Comparison of ENCODE assay signal across 1 cellular context in genomic region chr6:95577317-95578105, GRCh38.
TF ChIP-seq lines count a peak whose summit lies in the region.

Gene MANEA, plus strand, starts transcription at chr6:95577535. Its CDS starts 8,905 bp downstream, at chr6:95586440.

TF ChIP-seq in K562, 482 proteins besides CTCF, POLR2A, EP300 and RAD21 (continued from another document and continues in another):
- TF ChIP-seq RNF219 (CRISPR knock-in tag; IDR thresholded peaks at IDR 0.05) (no peak), GATAD2B (IDR thresholded peaks at IDR 0.05; ENCODE audit: borderline replicate concordance) (no peak), CBX1 (IDR thresholded peaks at IDR 0.05; ENCODE audit: low read depth) (0 out of 2 replicates have a peak, but pooled peaks have one; percentile 0), NFE2 (IDR thresholded peaks at IDR 0.05; ENCODE audit: low read depth) (no peak), BRF1 (IDR thresholded peaks at IDR 0.05; ENCODE audit: borderline replicate concordance, extremely low read depth, insufficient read length) (no peak), HSF4 (CRISPR knock-in tag; IDR thresholded peaks at IDR 0.05; ENCODE audit: borderline replicate concordance) (no peak), SIN3A (IDR thresholded peaks at IDR 0.05; ENCODE audit: borderline replicate concordance in 2 of 2, control insufficient read depth in 1 of 2, low read depth in 2 of 2, low read length in 2 of 2) (0 out of 4 replicates have a peak, but pooled peaks of 1 of the 2 experiments have one; percentile 19), ZFP36 (IDR thresholded peaks at IDR 0.05; ENCODE audit: low read depth, low read length, partially characterized antibody) (no peak), HDAC1 (IDR thresholded peaks at IDR 0.05) (no peak), CBFA2T3 (IDR thresholded peaks at IDR 0.05) (no peak), FOSL1 (tag; conservative IDR thresholded peaks at IDR 0.05) (no peak), CBFB (CRISPR knock-in tag; IDR thresholded peaks at IDR 0.05) (no peak), EP400 (IDR thresholded peaks at IDR 0.05) (peak; percentile 59; the same call in 1 of the 2 replicates), ZBTB11 (CRISPR knock-in tag; IDR thresholded peaks at IDR 0.05) (peak in 1 of 3 experiments; percentile 33; a peak in 1 of 6 replicates), PCBP2 (IDR thresholded peaks at IDR 0.05; ENCODE audit: low read depth, low read length, poor library complexity, severe bottlenecking) (no peak), GTF2E2 (tag; IDR thresholded peaks at IDR 0.05) (peak; percentile 88; the same call in 1 of the 2 replicates), BCL6 (CRISPR knock-in tag; IDR thresholded peaks at IDR 0.05) (no peak), TFAP4 (CRISPR knock-in tag; IDR thresholded peaks at IDR 0.05; ENCODE audit: borderline replicate concordance) (peak; percentile 44; the same call in 1 of the 2 replicates), NCOA6 (IDR thresholded peaks at IDR 0.05) (no peak), UBTF (IDR thresholded peaks at IDR 0.05; ENCODE audit: borderline replicate concordance in 1 of 2, low read depth in 2 of 2, low read length in 2 of 2) (peak in 1 of 2 experiments; percentile 48; a peak in 1 of 4 replicates), ZBTB5 (IDR thresholded peaks at IDR 0.05) (no peak), PRDM10 (IDR thresholded peaks at IDR 0.05; ENCODE audit: partially characterized antibody) (peak; percentile 17), CUX1 (CRISPR knock-in tag; IDR thresholded peaks at IDR 0.05) (no peak), FOS (IDR thresholded peaks at IDR 0.05; ENCODE audit: extremely low read depth, insufficient read length) (no peak), ZNF175 (CRISPR knock-in tag; IDR thresholded peaks at IDR 0.05; ENCODE audit: low read depth) (peak; percentile 61; the same call in 1 of the 2 replicates), HDAC8 (tag; IDR thresholded peaks at IDR 0.05) (0 out of 2 replicates have a peak, but pooled peaks have one; percentile 39), BCLAF1 (IDR thresholded peaks at IDR 0.05; ENCODE audit: borderline replicate concordance in 1 of 2, control insufficient read depth in 1 of 2, low read depth in 2 of 2, low read length in 1 of 2) (no peak)
